ENCODE assay signal across 8 cellular contexts in genomic region chr9:70080481-70081119, GRCh38. TPM values are rescaled to one million over a fixed set of nuclear protein-coding genes. Genes with fewer than 3 reads are reported as not detected.
DNase-seq lines count a peak whose midpoint lies in the region; ATAC-seq lines count a peak whose summit lies in the region.

No MANE protein-coding gene starts in this region.

- no peaks in the 10 kb centered on the region for H3K27me3 ChIP-seq in esophagus (ENCODE audit: control insufficient read depth in 1 of 2, insufficient read depth in 2 of 2, low read length in 2 of 2)

- no peaks in the 10 kb centered on the region for H3K4me1 ChIP-seq in esophagus (ENCODE audit: control insufficient read depth in 2 of 2, insufficient read depth in 2 of 2, low read length in 1 of 2)

- peak overlapping the region; percentile 11 to 20 for H3K27ac ChIP-seq in esophagus (ENCODE audit: low read depth in 2 of 2, low read length in 1 of 2)

- no peak overlapping the region for H3K4me3 ChIP-seq in esophagus (ENCODE audit: low read depth in 1 of 2, low read length in 2 of 2)

- ATAC-seq in HG03196 (IDR thresholded peaks at IDR 0.05; ENCODE audit: unreplicated experiment) (no peak), HG02973 (IDR thresholded peaks at IDR 0.05; ENCODE audit: unreplicated experiment) (no peak), HG02798 (IDR thresholded peaks at IDR 0.05; ENCODE audit: poor library complexity, unreplicated experiment) (no peak), HG03342 (IDR thresholded peaks at IDR 0.05; ENCODE audit: unreplicated experiment) (no peak)

- no peaks in the 10 kb centered on the region for H3K36me3 ChIP-seq in esophagus (ENCODE audit: control insufficient read depth in 2 of 2, insufficient read depth in 2 of 2, low read length in 1 of 2)

- 8 to 11% methylated on average over 5 of the region's 5 CpGs for WGBS in esophagus, 2 donors

- peaks cover 0 to 2% of the 10 kb centered on the region in 2 donors for H3K9me3 ChIP-seq in esophagus (ENCODE audit: control insufficient read depth in 2 of 2, insufficient read depth in 1 of 2, low read depth in 1 of 2, low read length in 1 of 2)

- DNase-seq in ELR (ENCODE audit: low read depth), result peak; percentile 51
- DNase-seq in NCI-H2196 treated with DMSO at 0.1 percent for 48 hours (lab: John Stamatoyannopoulos, UW; ENCODE audit: unreplicated experiment), result peak; percentile 59
- peak; percentile 9 for DNase-seq in pons (ENCODE audit: low spot score)

RNA-seq across cellular contexts. Expression of gene MAMDC2, which starts 37.0 kb away (rescaled TPM):
- 1 to 10 TPM; 3.3 to 7.0 TPM for polyA plus RNA-seq in esophagus

Comparison
In these comparisons a context has a peak if more than half of its experiments do, and no peak if none do; other contexts are left out.
1. DNase-seq: peak in every context shown above with its lines; median percentile 59 in NCI-H2196 treated with DMSO at 0.1 percent for 48 hours; 51 in ELR; 9 in pons.